Comparison of ENCODE assay signal across 3 cellular contexts in the genomic region with DNA sequence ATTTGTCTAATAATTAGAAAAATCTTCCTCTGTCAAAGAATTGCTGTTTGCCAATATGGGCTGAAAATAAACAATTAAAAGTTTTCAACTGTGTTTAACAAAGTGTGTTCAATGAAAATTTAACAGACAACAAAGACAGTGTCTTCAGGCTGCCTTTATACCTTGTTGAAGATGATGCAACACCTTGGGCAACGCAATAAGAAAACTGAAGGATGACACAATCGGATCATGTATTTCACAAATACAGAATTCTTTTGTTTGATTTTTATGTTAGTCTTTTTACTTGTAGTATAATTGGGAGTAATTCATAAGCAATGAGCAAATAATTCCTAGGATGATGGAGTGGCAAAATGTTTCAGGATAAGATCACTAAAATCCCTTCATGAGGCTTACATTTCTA.
TF ChIP-seq lines count a peak whose summit lies in the region.

No MANE protein-coding gene starts in this region.

TF ChIP-seq in GM23338, 12 proteins besides CTCF, POLR2A, EP300 and RAD21 (continues in another document):
- TF ChIP-seq ZNF462 (CRISPR knock-in tag; IDR thresholded peaks at IDR 0.05): no peak

TF ChIP-seq in IMR-90, 13 proteins besides CTCF, POLR2A, EP300 and RAD21:
- TF ChIP-seq MXI1 (IDR thresholded peaks at IDR 0.05; ENCODE audit: borderline replicate concordance, low read depth, low read length) (no peak), CEBPB (IDR thresholded peaks at IDR 0.05; ENCODE audit: low read depth, low read length) (peak; percentile 80), RFX5 (IDR thresholded peaks at IDR 0.05; ENCODE audit: low read depth, low read length) (no peak)

TF ChIP-seq in K562, 482 proteins besides CTCF, POLR2A, EP300 and RAD21:
- TF ChIP-seq ZNF274 (IDR thresholded peaks at IDR 0.05; ENCODE audit: borderline replicate concordance, low read depth, low read length) (no peak), ZNF23 (CRISPR knock-in tag; IDR thresholded peaks at IDR 0.05) (no peak), CEBPB (tag; IDR thresholded peaks at IDR 0.05) (peak; percentile 86), TRIM24 (IDR thresholded peaks at IDR 0.05) (peak; percentile 38 to 57; a peak in 2 of 4 replicates), IRF9 (tag; IDR thresholded peaks at IDR 0.05) (0 out of 2 replicates have a peak, but pooled peaks have one; percentile 21), CEBPG (CRISPR knock-in tag; IDR thresholded peaks at IDR 0.05) (no peak; the same call in 1 of the 2 replicates), CEBPG (tag; conservative IDR thresholded peaks at IDR 0.05 in 1 of 2, IDR thresholded peaks at IDR 0.05 in 1 of 2) (peak; percentile 88 to 93), CBX5 (IDR thresholded peaks at IDR 0.05; ENCODE audit: borderline replicate concordance, low read depth) (no peak), KDM1A (IDR thresholded peaks at IDR 0.05) (no peak), ZBTB12 (CRISPR knock-in tag; IDR thresholded peaks at IDR 0.05) (no peak), ZFP1 (CRISPR knock-in tag; IDR thresholded peaks at IDR 0.05) (no peak), MAX (CRISPR knock-in tag; IDR thresholded peaks at IDR 0.05) (no peak), CTBP1 (IDR thresholded peaks at IDR 0.05; ENCODE audit: borderline replicate concordance) (no peak), SOX6 (IDR thresholded peaks at IDR 0.05) (no peak)
- TF ChIP-seq, protein P1, sequence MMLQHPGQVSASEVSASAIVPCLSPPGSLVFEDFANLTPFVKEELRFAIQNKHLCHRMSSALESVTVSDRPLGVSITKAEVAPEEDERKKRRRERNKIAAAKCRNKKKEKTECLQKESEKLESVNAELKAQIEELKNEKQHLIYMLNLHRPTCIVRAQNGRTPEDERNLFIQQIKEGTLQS (IDR thresholded peaks at IDR 0.05): peak; percentile 83
- TF ChIP-seq, protein P1 (CRISPR knock-in tag; conservative IDR thresholded peaks at IDR 0.05): no peak
- TF ChIP-seq, protein P2, sequence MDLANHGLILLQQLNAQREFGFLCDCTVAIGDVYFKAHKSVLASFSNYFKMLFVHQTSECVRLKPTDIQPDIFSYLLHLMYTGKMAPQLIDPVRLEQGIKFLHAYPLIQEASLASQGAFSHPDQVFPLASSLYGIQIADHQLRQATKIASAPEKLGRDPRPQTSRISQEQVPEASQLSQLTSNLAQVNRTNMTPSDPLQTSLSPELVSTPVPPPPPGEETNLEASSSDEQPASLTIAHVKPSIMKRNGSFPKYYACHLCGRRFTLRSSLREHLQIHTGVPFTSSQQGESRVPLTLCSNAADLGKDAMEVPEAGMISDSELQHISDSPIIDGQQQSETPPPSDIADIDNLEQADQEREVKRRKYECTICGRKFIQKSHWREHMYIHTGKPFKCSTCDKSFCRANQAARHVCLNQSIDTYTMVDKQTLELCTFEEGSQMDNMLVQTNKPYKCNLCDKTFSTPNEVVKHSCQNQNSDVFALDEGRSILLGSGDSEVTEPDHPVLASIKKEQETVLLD (IDR thresholded peaks at IDR 0.05): no peak
